In the genomic region with DNA sequence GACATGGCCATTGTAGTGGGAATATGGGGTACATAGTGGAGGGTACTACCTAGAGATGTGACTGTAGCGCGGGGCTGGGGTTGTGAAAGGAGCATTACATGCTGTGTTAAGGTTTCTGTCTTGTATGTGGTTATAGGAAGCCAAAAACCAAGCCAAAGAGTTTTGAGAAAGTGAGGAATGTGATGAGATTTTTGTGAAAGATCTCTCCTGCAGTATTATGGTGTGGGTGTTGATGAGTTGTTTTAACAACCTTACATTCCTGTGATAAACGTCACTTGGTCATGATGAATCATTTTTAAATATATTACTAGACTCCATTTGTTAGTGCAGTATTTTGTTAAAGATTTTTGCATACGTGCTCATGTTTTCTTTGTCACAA, we compare ENCODE assay signal across 10 cellular contexts. TPM values are rescaled to one million over a fixed set of nuclear protein-coding genes. Genes with fewer than 3 reads are reported as not detected.
A peak's percentile ranks its signal among the peaks of the same experiment; 100 is the strongest.
DNase-seq lines count a peak whose midpoint lies in the region; ATAC-seq and TF ChIP-seq lines count a peak whose summit lies in the region.
"Had no signal": no experiment of that assay in that cellular context is flagged by ENCODE, and none has a peak within 500 bp of the region (broad histone marks: within the 10 kb centered on the region; RNA-seq: fewer than 3 reads in every experiment).

No MANE protein-coding gene starts in this region.

- H2AFZ ChIP-seq in fibroblast of lung (ENCODE audit: low read length) = no peak overlapping the region

- H3K4me3 ChIP-seq in SK-N-MC (no peak overlapping the region), fibroblast of lung (replicated peaks in 1 of 4; ENCODE audit: control extremely low read depth in 1 of 4, insufficient read depth in 1 of 4, low read depth in 3 of 4, low read length in 4 of 4) (no peak overlapping the region), skeletal muscle satellite cell (ENCODE audit: low read length) (no peak overlapping the region)

- peaks cover 35% of the 10 kb centered on the region for H3K4me1 Mint-ChIP-seq in activated CD4-positive, alpha-beta T cell treated with anti-CD3 and anti-CD28 coated beads, Interleukin-2, amount 10 ng/mL, durations not matched to agents 24 days and 14 days

- no peak for ATAC-seq in HG03039 (IDR thresholded peaks at IDR 0.05; ENCODE audit: unreplicated experiment)
- ATAC-seq in GM19324 (IDR thresholded peaks at IDR 0.05; ENCODE audit: low FRiP score, unreplicated experiment) = no peak
- no peak for ATAC-seq in HG03442 (IDR thresholded peaks at IDR 0.05; ENCODE audit: unreplicated experiment)

- H3K36me3 ChIP-seq in SK-N-MC (ENCODE audit: insufficient read depth, low read length) = peaks cover 14% of the 10 kb centered on the region
- no peaks in the 10 kb centered on the region for H3K36me3 ChIP-seq in fibroblast of lung (ENCODE audit: control insufficient read depth, insufficient read depth, low read length)
- H3K36me3 ChIP-seq in skeletal muscle satellite cell (ENCODE audit: insufficient read depth, low read length) = no peaks in the 10 kb centered on the region

- H4K20me1 ChIP-seq in fibroblast of lung (ENCODE audit: control insufficient read depth, extremely low read depth, insufficient read depth, low read length) = no peaks in the 10 kb centered on the region

- H3K36me3 Mint-ChIP-seq in activated CD4-positive, alpha-beta T cell treated with anti-CD3 and anti-CD28 coated beads, Interleukin-2, amount 10 ng/mL, durations not matched to agents 24 days and 14 days (ENCODE audit: low read depth) = peaks cover 23% of the 10 kb centered on the region

- peaks cover 4% of the 10 kb centered on the region for H3K9me3 Mint-ChIP-seq in activated CD4-positive, alpha-beta T cell treated with anti-CD3 and anti-CD28 coated beads, Interleukin-2, amount 10 ng/mL, durations not matched to agents 24 days and 14 days

- TF ChIP-seq CTCF in fibroblast of lung (conservative IDR thresholded peaks at IDR 0.05 in 1 of 2, IDR thresholded peaks at IDR 0.05 in 1 of 2; ENCODE audit: low read depth in 1 of 2, low read length in 2 of 2) = no peak

- H3K27ac ChIP-seq in SK-N-MC = peak overlapping the region; percentile 34; the same call in 1 of the 2 replicates
- H3K27ac ChIP-seq in fibroblast of lung (ENCODE audit: insufficient read depth, low read length) = no peak overlapping the region

- DNase-seq in activated CD4-positive, alpha-beta T cell treated with anti-CD3 and anti-CD28 coated beads, Interleukin-2, amount 10 ng/mL, durations not matched to agents 24 days and 14 days = no peak
- DNase-seq in activated CD4-positive, alpha-beta T cell treated with anti-CD3 and anti-CD28 coated beads, Interleukin-2, amount 50 U/mL, for 4 hours = no peak
- DNase-seq in SK-N-MC (ENCODE audit: low read depth, low spot score) (no peak), fibroblast of lung (ENCODE audit: low read depth in 2 of 2) (peak in 1 of 2 donors; percentile 92)
- DNase-seq: erythroblast, NCI-H2081 treated with DMSO at 0.1 percent for 48 hours had no signal

- H3K27ac Mint-ChIP-seq in activated CD4-positive, alpha-beta T cell treated with anti-CD3 and anti-CD28 coated beads, Interleukin-2, amount 10 ng/mL, durations not matched to agents 24 days and 14 days = peak overlapping the region; percentile 72

- H3K27me3 Mint-ChIP-seq in activated CD4-positive, alpha-beta T cell treated with anti-CD3 and anti-CD28 coated beads, Interleukin-2, amount 10 ng/mL, durations not matched to agents 24 days and 14 days = no peaks in the 10 kb centered on the region

- peaks cover 95% of the 10 kb centered on the region for H3K79me2 ChIP-seq in fibroblast of lung (ENCODE audit: control insufficient read depth, insufficient read depth, low read length)

- H3K27me3 ChIP-seq in fibroblast of lung (ENCODE audit: control insufficient read depth, insufficient read depth, low read length) (no peaks in the 10 kb centered on the region), skeletal muscle satellite cell (ENCODE audit: control insufficient read depth, insufficient read depth, low read length) (no peaks in the 10 kb centered on the region)

- peak overlapping the region; percentile 53 for H3K4me3 Mint-ChIP-seq in activated CD4-positive, alpha-beta T cell treated with anti-CD3 and anti-CD28 coated beads, Interleukin-2, amount 10 ng/mL, durations not matched to agents 24 days and 14 days

- peaks cover 5% of the 10 kb centered on the region for H3K4me1 ChIP-seq in fibroblast of lung (ENCODE audit: control insufficient read depth, extremely low read depth, insufficient read depth, low read length)
- peaks cover 33% of the 10 kb centered on the region for H3K4me1 ChIP-seq in skeletal muscle satellite cell (ENCODE audit: control insufficient read depth, insufficient read depth, low read length)

- no peaks in the 10 kb centered on the region; the same call in 1 of the 2 replicates for H3K9me3 ChIP-seq in SK-N-MC (ENCODE audit: low read depth, low read length)
- H3K9me3 ChIP-seq in fibroblast of lung (ENCODE audit: control insufficient read depth, insufficient read depth, low read depth, low read length) = no peaks in the 10 kb centered on the region
- no peaks in the 10 kb centered on the region for H3K9me3 ChIP-seq in skeletal muscle satellite cell (replicated peaks; ENCODE audit: low read length)

- H3K9ac ChIP-seq in SK-N-MC (ENCODE audit: insufficient read length) (no peak overlapping the region), fibroblast of lung (ENCODE audit: insufficient read depth, low read length) (no peak overlapping the region), skeletal muscle satellite cell (ENCODE audit: low read depth, low read length) (no peak overlapping the region)

- intact Hi-C loops in activated CD4-positive, alpha-beta T cell treated with anti-CD3 and anti-CD28 coated beads, Interleukin-2, amount 10 ng/mL, durations not matched to agents 24 days and 14 days (cut with micrococcal nuclease) = loop anchor here (1.0 to 5.0 kb wide), 3 partner anchors 10 to 119 kb away; no protein-coding TSS in a partner anchor

- peak overlapping the region; percentile 40 for H3K4me2 ChIP-seq in fibroblast of lung (ENCODE audit: extremely low read depth, insufficient read depth, low read length)
- peak overlapping the region; percentile 37 for H3K4me2 ChIP-seq in skeletal muscle satellite cell (ENCODE audit: low read length)

RNA-seq across cellular contexts. Expression of a gene that starts 48.9 kb away (rescaled TPM):
- total RNA-seq in activated CD4-positive, alpha-beta T cell treated with anti-CD3 and anti-CD28 coated beads, Interleukin-2, amount 10 ng/mL, durations not matched to agents 24 days and 14 days = 31.5 and 39.6 TPM in 2 replicates
- total RNA-seq in fibroblast of lung = 25.4 and 40.8 TPM in 2 replicates
- polyA plus RNA-seq in fibroblast of lung = 18.4 and 21.5 TPM in 2 replicates
- polyA plus RNA-seq in fibroblast of lung (2012) = 99.2 and 121 TPM in 2 replicates
- polyA minus RNA-seq in fibroblast of lung (ENCODE audit: low replicate concordance) = 42.9 and 65.8 TPM in 2 replicates
- 10.1 and 12.0 TPM in 2 replicates for total RNA-seq in skeletal muscle satellite cell (2012; rRNA removed)
